21 cellular contexts compared by ENCODE assay signal in genomic region chr14:99795046-99795445, GRCh38. TPM values are rescaled to one million over a fixed set of nuclear protein-coding genes. Genes with fewer than 3 reads are reported as not detected.
DNase-seq lines count a peak whose midpoint lies in the region; ATAC-seq, FAIRE-seq and TF ChIP-seq lines count a peak whose summit lies in the region.
"Had no signal": no experiment of that assay in that cellular context is flagged by ENCODE, and none has a peak within 500 bp of the region (broad histone marks: within the 10 kb centered on the region; RNA-seq: fewer than 3 reads in every experiment).

No MANE protein-coding gene starts in this region.

- TF ChIP-seq CTCF in astrocyte of the cerebellum (IDR thresholded peaks at IDR 0.05; ENCODE audit: low read depth, low read length, missing control alignments) (no peak), D721Med (IDR thresholded peaks at IDR 0.05; ENCODE audit: insufficient read depth, missing control alignments) (no peak), breast epithelium (IDR thresholded peaks at IDR 0.05) (no peak)

- no peak for TF ChIP-seq POLR2A in breast epithelium (IDR thresholded peaks at IDR 0.05)

- no peaks in the 10 kb centered on the region for H3K9me3 ChIP-seq in iPS-20b (ENCODE audit: insufficient read depth, low read depth, low read length)
- H3K9me3 ChIP-seq in breast epithelium, result no peaks in the 10 kb centered on the region
- H3K9me3 ChIP-seq: heart left ventricle had no signal

- no peak for DNase-seq in activated naive CD4-positive, alpha-beta T cell treated with anti-CD3 and anti-CD28 coated beads, Interleukin-2, amount 50 U/mL, for 16 hours
- DNase-seq in astrocyte of the cerebellum (ENCODE audit: low read depth) (no peak), D721Med (ENCODE audit: insufficient read length, low spot score) (no peak), breast epithelium (ENCODE audit: low spot score in 2 of 2) (no peak)
- no peak for DNase-seq in activated CD4-positive, CD25-positive, alpha-beta regulatory T cell (lab: John Stamatoyannopoulos, UW)
- DNase-seq: ACHN; activated CD4-positive, alpha-beta T cell treated with anti-CD3 and anti-CD28 coated beads, Interleukin-2, amount 50 U/mL, for 1 hour; activated T-cell treated with anti-CD3 and anti-CD28 coated beads for 4 hours; CD4-positive, CD25-positive, alpha-beta regulatory T cell; heart left ventricle; naive thymus-derived CD4-positive, alpha-beta T cell; NCI-H1694; NCI-H2227 treated with DMSO at 0.1 percent for 48 hours had no signal

- FAIRE-seq in D721Med (lab: Jason Lieb, UNC), result no peak
- FAIRE-seq: islet of Langerhans had no signal

- peak overlapping the region; percentile 43 for H3K4me3 Mint-ChIP-seq in activated naive CD4-positive, alpha-beta T cell treated with anti-CD3 and anti-CD28 coated beads, Interleukin-2, amount 50 U/mL, for 24 hours

- no peaks in the 10 kb centered on the region for H3K36me3 Mint-ChIP-seq in activated naive CD4-positive, alpha-beta T cell treated with anti-CD3 and anti-CD28 coated beads, Interleukin-2, amount 50 U/mL, for 24 hours
- H3K36me3 Mint-ChIP-seq: activated naive CD4-positive, alpha-beta T cell treated with anti-CD3 and anti-CD28 coated beads, Interleukin-2, amount 50 U/mL, for 72 hours; CD4-positive, CD25-positive, alpha-beta regulatory T cell; IgD-negative memory B cell; naive thymus-derived CD4-positive, alpha-beta T cell had no signal

- intact Hi-C loops in breast epithelium (cut with DNase I; ENCODE audit: low total_unique reads), result no loop called here

- H3K9ac ChIP-seq in iPS-20b (ENCODE audit: low read depth, low read length), result no peak overlapping the region

- H3K9me3 Mint-ChIP-seq in activated naive CD4-positive, alpha-beta T cell treated with anti-CD3 and anti-CD28 coated beads, Interleukin-2, amount 50 U/mL, for 24 hours, result no peaks in the 10 kb centered on the region
- H3K9me3 Mint-ChIP-seq: activated naive CD4-positive, alpha-beta T cell treated with anti-CD3 and anti-CD28 coated beads, Interleukin-2, amount 50 U/mL, for 72 hours; CD4-positive, CD25-positive, alpha-beta regulatory T cell; naive thymus-derived CD4-positive, alpha-beta T cell had no signal

- H3K4me1 ChIP-seq in iPS-20b (ENCODE audit: insufficient read depth, low read length) (peaks cover 12% of the 10 kb centered on the region; the same call in 1 of the 2 replicates), breast epithelium (no peaks in the 10 kb centered on the region)

- H3K4me3 ChIP-seq in astrocyte of the cerebellum (ENCODE audit: low read depth, low read length) (peak overlapping the region; percentile 71), iPS-20b (ENCODE audit: low read length) (peak overlapping the region; percentile 91; the same call in 1 of the 2 replicates), breast epithelium (no peak overlapping the region)
- H3K4me3 ChIP-seq: lung had no signal

- peaks cover 4% of the 10 kb centered on the region for H3K27me3 Mint-ChIP-seq in activated naive CD4-positive, alpha-beta T cell treated with anti-CD3 and anti-CD28 coated beads, Interleukin-2, amount 50 U/mL, for 24 hours

- in situ Hi-C loops in astrocyte of the cerebellum (cut with HindIII; ENCODE audit: low sequenced_read_pairs), result loop anchor here (5.0 to 10.0 kb wide), 2 partner anchors 50 to 82 kb away; no protein-coding TSS in a partner anchor

- no peak for ATAC-seq in HG03175 (IDR thresholded peaks at IDR 0.05; ENCODE audit: unreplicated experiment)
- ATAC-seq: activated naive CD4-positive, alpha-beta T cell treated with anti-CD3 and anti-CD28 coated beads, Interleukin-2, amount 50 U/mL, for 72 hours; esophagus mucosa; heart left ventricle; naive thymus-derived CD4-positive, alpha-beta T cell had no signal

- H3K4me1 Mint-ChIP-seq in activated naive CD4-positive, alpha-beta T cell treated with anti-CD3 and anti-CD28 coated beads, Interleukin-2, amount 50 U/mL, for 24 hours, result peaks cover 28% of the 10 kb centered on the region

- no peaks in the 10 kb centered on the region for H3K36me3 ChIP-seq in iPS-20b (ENCODE audit: insufficient read depth, low read depth, low read length)
- H3K36me3 ChIP-seq in breast epithelium, result no peaks in the 10 kb centered on the region
- H3K36me3 ChIP-seq: heart left ventricle had no signal

- no peak overlapping the region for H3K27ac Mint-ChIP-seq in activated naive CD4-positive, alpha-beta T cell treated with anti-CD3 and anti-CD28 coated beads, Interleukin-2, amount 50 U/mL, for 24 hours
- H3K27ac Mint-ChIP-seq: activated naive CD4-positive, alpha-beta T cell treated with anti-CD3 and anti-CD28 coated beads, Interleukin-2, amount 50 U/mL, for 72 hours; CD4-positive, CD25-positive, alpha-beta regulatory T cell had no signal

- H3K27ac ChIP-seq in iPS-20b (ENCODE audit: low read length) (no peak overlapping the region), breast epithelium (no peak overlapping the region)

- peaks cover 12% of the 10 kb centered on the region for H3K27me3 ChIP-seq in iPS-20b (ENCODE audit: insufficient read depth, low read length)
- no peaks in the 10 kb centered on the region for H3K27me3 ChIP-seq in breast epithelium

RNA-seq across cellular contexts. Expression of gene EML1, which starts 1.8 kb away (rescaled TPM):
- 10 to 100 TPM; 11.3 to 26.1 (median 25.9) TPM for total RNA-seq in breast epithelium
- total RNA-seq: CD4-positive, CD25-positive, alpha-beta regulatory T cell; naive thymus-derived CD4-positive, alpha-beta T cell had no signal

Comparison
In these comparisons a context has a peak if more than half of its experiments do, and no peak if none do; other contexts are left out.
1. H3K4me3 ChIP-seq: peak in astrocyte of the cerebellum (single experiment) and iPS-20b (single experiment); none in breast epithelium (0 of 3).